Comparison of ENCODE assay signal across 1 cellular context in the genomic region with DNA sequence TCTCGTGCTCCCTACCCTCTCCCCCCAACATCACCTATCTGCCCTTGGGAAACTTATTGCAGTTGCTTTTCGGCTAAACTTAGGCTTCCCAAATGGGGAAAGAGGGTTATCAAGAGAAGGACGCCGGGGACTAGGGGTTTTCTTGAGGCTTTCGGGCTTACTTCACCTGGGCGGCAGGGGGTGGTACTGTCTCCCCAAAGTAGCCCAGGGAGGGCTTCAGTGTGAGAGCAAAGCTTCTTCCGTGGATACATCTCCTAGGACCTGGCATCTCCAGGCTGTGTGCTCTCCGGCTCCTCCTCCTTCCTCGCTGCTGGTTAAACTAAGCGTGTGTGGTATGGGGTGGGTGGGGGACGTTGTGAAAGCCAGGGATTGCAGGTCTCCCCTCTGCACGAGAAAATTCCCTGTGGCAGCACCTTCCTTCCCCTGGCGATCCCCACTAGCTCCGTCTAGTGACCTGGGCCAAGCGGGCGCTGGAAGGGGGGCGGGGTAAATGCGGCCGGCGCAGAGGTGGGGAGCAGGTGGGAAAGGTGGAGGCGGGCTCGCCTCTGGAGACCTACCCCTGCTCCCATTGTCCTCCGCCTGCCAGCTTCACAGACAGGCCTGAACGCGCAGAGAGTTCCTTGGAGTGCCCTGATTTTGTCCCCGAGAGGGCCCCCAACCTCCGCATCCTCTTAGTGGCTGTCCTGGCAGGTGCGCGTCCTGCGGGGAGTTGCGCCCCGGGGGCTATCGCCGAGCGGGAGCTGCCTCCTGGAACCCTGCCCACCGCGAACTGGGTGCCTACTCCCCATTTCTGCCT.
TF ChIP-seq lines count a peak whose summit lies in the region.

No MANE protein-coding gene starts in this region.

TF ChIP-seq in HepG2, 621 proteins besides CTCF, POLR2A, EP300 and RAD21 (continued from another document):
- TF ChIP-seq ELK4 (CRISPR knock-in tag; IDR thresholded peaks at IDR 0.05; ENCODE audit: borderline replicate concordance), result no peak
- TF ChIP-seq U2AF1 (optimal IDR thresholded peaks at IDR 0.05; ENCODE audit: low read depth, low read length), result no peak
- TF ChIP-seq ZBTB44 (CRISPR knock-in tag; IDR thresholded peaks at IDR 0.05), result no peak
- TF ChIP-seq ZNF780A (CRISPR knock-in tag; IDR thresholded peaks at IDR 0.05), result no peak
- no peak for TF ChIP-seq E2F5 (CRISPR knock-in tag; conservative IDR thresholded peaks at IDR 0.05)
- TF ChIP-seq, protein P1, sequence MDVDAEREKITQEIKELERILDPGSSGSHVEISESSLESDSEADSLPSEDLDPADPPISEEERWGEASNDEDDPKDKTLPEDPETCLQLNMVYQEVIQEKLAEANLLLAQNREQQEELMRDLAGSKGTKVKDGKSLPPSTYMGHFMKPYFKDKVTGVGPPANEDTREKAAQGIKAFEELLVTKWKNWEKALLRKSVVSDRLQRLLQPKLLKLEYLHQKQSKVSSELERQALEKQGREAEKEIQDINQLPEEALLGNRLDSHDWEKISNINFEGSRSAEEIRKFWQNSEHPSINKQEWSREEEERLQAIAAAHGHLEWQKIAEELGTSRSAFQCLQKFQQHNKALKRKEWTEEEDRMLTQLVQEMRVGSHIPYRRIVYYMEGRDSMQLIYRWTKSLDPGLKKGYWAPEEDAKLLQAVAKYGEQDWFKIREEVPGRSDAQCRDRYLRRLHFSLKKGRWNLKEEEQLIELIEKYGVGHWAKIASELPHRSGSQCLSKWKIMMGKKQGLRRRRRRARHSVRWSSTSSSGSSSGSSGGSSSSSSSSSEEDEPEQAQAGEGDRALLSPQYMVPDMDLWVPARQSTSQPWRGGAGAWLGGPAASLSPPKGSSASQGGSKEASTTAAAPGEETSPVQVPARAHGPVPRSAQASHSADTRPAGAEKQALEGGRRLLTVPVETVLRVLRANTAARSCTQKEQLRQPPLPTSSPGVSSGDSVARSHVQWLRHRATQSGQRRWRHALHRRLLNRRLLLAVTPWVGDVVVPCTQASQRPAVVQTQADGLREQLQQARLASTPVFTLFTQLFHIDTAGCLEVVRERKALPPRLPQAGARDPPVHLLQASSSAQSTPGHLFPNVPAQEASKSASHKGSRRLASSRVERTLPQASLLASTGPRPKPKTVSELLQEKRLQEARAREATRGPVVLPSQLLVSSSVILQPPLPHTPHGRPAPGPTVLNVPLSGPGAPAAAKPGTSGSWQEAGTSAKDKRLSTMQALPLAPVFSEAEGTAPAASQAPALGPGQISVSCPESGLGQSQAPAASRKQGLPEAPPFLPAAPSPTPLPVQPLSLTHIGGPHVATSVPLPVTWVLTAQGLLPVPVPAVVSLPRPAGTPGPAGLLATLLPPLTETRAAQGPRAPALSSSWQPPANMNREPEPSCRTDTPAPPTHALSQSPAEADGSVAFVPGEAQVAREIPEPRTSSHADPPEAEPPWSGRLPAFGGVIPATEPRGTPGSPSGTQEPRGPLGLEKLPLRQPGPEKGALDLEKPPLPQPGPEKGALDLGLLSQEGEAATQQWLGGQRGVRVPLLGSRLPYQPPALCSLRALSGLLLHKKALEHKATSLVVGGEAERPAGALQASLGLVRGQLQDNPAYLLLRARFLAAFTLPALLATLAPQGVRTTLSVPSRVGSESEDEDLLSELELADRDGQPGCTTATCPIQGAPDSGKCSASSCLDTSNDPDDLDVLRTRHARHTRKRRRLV (CRISPR knock-in tag; IDR thresholded peaks at IDR 0.05), result no peak
- TF ChIP-seq ZNF251 (CRISPR knock-in tag; IDR thresholded peaks at IDR 0.05), result no peak
- no peak for TF ChIP-seq ARHGAP35 (CRISPR knock-in tag; IDR thresholded peaks at IDR 0.05; ENCODE audit: borderline replicate concordance)
- TF ChIP-seq, protein P2, sequence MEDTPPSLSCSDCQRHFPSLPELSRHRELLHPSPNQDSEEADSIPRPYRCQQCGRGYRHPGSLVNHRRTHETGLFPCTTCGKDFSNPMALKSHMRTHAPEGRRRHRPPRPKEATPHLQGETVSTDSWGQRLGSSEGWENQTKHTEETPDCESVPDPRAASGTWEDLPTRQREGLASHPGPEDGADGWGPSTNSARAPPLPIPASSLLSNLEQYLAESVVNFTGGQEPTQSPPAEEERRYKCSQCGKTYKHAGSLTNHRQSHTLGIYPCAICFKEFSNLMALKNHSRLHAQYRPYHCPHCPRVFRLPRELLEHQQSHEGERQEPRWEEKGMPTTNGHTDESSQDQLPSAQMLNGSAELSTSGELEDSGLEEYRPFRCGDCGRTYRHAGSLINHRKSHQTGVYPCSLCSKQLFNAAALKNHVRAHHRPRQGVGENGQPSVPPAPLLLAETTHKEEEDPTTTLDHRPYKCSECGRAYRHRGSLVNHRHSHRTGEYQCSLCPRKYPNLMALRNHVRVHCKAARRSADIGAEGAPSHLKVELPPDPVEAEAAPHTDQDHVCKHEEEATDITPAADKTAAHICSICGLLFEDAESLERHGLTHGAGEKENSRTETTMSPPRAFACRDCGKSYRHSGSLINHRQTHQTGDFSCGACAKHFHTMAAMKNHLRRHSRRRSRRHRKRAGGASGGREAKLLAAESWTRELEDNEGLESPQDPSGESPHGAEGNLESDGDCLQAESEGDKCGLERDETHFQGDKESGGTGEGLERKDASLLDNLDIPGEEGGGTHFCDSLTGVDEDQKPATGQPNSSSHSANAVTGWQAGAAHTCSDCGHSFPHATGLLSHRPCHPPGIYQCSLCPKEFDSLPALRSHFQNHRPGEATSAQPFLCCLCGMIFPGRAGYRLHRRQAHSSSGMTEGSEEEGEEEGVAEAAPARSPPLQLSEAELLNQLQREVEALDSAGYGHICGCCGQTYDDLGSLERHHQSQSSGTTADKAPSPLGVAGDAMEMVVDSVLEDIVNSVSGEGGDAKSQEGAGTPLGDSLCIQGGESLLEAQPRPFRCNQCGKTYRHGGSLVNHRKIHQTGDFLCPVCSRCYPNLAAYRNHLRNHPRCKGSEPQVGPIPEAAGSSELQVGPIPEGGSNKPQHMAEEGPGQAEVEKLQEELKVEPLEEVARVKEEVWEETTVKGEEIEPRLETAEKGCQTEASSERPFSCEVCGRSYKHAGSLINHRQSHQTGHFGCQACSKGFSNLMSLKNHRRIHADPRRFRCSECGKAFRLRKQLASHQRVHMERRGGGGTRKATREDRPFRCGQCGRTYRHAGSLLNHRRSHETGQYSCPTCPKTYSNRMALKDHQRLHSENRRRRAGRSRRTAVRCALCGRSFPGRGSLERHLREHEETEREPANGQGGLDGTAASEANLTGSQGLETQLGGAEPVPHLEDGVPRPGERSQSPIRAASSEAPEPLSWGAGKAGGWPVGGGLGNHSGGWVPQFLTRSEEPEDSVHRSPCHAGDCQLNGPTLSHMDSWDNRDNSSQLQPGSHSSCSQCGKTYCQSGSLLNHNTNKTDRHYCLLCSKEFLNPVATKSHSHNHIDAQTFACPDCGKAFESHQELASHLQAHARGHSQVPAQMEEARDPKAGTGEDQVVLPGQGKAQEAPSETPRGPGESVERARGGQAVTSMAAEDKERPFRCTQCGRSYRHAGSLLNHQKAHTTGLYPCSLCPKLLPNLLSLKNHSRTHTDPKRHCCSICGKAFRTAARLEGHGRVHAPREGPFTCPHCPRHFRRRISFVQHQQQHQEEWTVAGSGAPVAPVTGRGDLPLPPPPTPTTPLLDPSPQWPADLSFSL (CRISPR knock-in tag; IDR thresholded peaks at IDR 0.05), result no peak
- TF ChIP-seq TFE3 (CRISPR knock-in tag; IDR thresholded peaks at IDR 0.05), result no peak
